ENCODE assay signal across 8 cellular contexts in the genomic region with DNA sequence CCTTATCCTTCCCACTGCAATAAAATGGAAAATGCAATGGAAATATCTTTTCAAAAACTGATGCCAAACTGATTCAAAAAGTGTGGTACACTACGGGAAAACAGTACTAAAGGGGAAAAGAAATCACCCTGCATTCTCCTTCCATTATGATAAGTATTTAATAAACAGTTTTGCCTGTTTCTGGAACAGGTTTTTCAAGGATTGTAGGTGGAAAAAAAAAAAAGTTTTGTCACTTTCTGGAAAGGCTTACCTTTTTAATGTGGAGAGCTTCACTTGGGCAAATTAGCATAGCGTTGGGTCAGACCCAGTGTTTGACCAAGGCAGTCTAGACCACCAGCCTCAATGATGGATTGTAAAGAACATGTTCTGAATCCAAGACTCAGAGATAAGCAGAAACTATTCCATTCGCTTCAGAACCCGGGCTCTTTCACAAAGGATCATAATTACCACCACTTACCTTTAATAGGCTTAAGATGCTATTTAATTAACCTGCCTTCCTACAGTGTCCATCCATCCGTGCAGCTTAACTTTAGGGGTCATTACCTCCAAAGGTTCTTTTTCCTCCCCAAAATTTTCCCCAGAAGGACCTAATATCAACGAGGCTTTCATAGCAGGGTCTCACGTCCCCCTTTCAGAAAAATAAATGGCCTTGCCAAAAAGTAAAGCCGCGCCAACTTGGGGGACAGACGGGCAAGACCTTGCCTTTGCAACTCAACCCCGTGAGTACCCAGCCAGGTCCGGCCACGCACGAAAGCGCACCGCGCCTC. TPM values are rescaled to one million over a fixed set of nuclear protein-coding genes. Genes with fewer than 3 reads are reported as not detected.
A peak's percentile ranks its signal among the peaks of the same experiment; 100 is the strongest.
DNase-seq lines count a peak whose midpoint lies in the region; ATAC-seq and TF ChIP-seq lines count a peak whose summit lies in the region.

No MANE protein-coding gene starts in this region.

- no peaks in the 10 kb centered on the region for H3K36me3 ChIP-seq in KOPT-K1 (ENCODE audit: insufficient read depth, low read length)

- peak overlapping the region; percentile 83 for H3K27ac Mint-ChIP-seq in chondrocyte (ENCODE audit: unreplicated experiment)
- H3K27ac Mint-ChIP-seq in natural killer cell treated with Interleukin-12 subunit alpha and Interleukin-12 subunit beta and Interleukin-15 and Interleukin-18, amount 100 ng/mL, for 72 hours: no peak overlapping the region

- H3K9me3 Mint-ChIP-seq in chondrocyte (ENCODE audit: low read depth): no peaks in the 10 kb centered on the region
- no peaks in the 10 kb centered on the region for H3K9me3 Mint-ChIP-seq in natural killer cell treated with Interleukin-12 subunit alpha and Interleukin-12 subunit beta and Interleukin-15 and Interleukin-18, amount 100 ng/mL, for 72 hours

- H3K27ac ChIP-seq in C4-2B (peak overlapping the region; percentile 64; the same call in 1 of the 2 replicates), KOPT-K1 (ENCODE audit: low read depth, low read length, poor library complexity, severe bottlenecking) (peak overlapping the region; percentile 59)

- H3K27me3 Mint-ChIP-seq in chondrocyte (ENCODE audit: low read depth): no peaks in the 10 kb centered on the region
- peaks cover 20 to 23% of the 10 kb centered on the region in 2 donors for H3K27me3 Mint-ChIP-seq in natural killer cell treated with Interleukin-12 subunit alpha and Interleukin-12 subunit beta and Interleukin-15 and Interleukin-18, amount 100 ng/mL, for 72 hours

- H3K4me1 Mint-ChIP-seq in chondrocyte (ENCODE audit: low read depth): peaks cover 39% of the 10 kb centered on the region
- H3K4me1 Mint-ChIP-seq in natural killer cell treated with Interleukin-12 subunit alpha and Interleukin-12 subunit beta and Interleukin-15 and Interleukin-18, amount 100 ng/mL, for 72 hours (ENCODE audit: low read depth in 2 of 2): peaks cover 11 to 13% of the 10 kb centered on the region in 2 donors

- peak overlapping the region; percentile 94 for H3K4me3 Mint-ChIP-seq in chondrocyte (ENCODE audit: unreplicated experiment)
- H3K4me3 Mint-ChIP-seq in natural killer cell treated with Interleukin-12 subunit alpha and Interleukin-12 subunit beta and Interleukin-15 and Interleukin-18, amount 100 ng/mL, for 72 hours: peak overlapping the region; percentile 77

- TF ChIP-seq CTCF in C4-2B (conservative IDR thresholded peaks at IDR 0.05) (no peak), chondrocyte (IDR thresholded peaks at IDR 0.05) (no peak)

- DNase-seq in chondrocyte (ENCODE audit: low spot score): no peak
- DNase-seq in natural killer cell treated with Interleukin-12 subunit alpha and Interleukin-12 subunit beta and Interleukin-15 and Interleukin-18, amount 100 ng/mL, for 72 hours (ENCODE audit: low spot score): no peak
- no peak for DNase-seq in AML-193 (lab: John Stamatoyannopoulos, UW)
- DNase-seq in cerebellar nuclear complex (lab: John Stamatoyannopoulos, UW): no peak

- no peak for ATAC-seq in natural killer cell treated with Interleukin-12 subunit alpha and Interleukin-12 subunit beta and Interleukin-15 and Interleukin-18, amount 100 ng/mL, for 72 hours
- no peak for ATAC-seq in GM19351 (IDR thresholded peaks at IDR 0.05; ENCODE audit: unreplicated experiment)
- ATAC-seq in GM19397 (IDR thresholded peaks at IDR 0.05; ENCODE audit: unreplicated experiment): no peak

- H3K9me3 ChIP-seq in KOPT-K1 (ENCODE audit: insufficient read depth, low read length, poor library complexity, severe bottlenecking): no peaks in the 10 kb centered on the region

- H3K36me3 Mint-ChIP-seq in chondrocyte (ENCODE audit: low read depth): no peaks in the 10 kb centered on the region
- H3K36me3 Mint-ChIP-seq in natural killer cell treated with Interleukin-12 subunit alpha and Interleukin-12 subunit beta and Interleukin-15 and Interleukin-18, amount 100 ng/mL, for 72 hours: no peaks in the 10 kb centered on the region

RNA-seq across cellular contexts. Expression of gene DCBLD2, which starts 1.0 kb away (rescaled TPM):
- total RNA-seq in chondrocyte: 51.8 to 64.1 TPM (median 63.2 TPM) in 3 replicates
- 1 to 10 TPM; 1.6 TPM for total RNA-seq in natural killer cell treated with Interleukin-12 subunit alpha and Interleukin-12 subunit beta and Interleukin-15 and Interleukin-18, amount 100 ng/mL, for 72 hours

Comparison
In these comparisons a context has a peak if more than half of its experiments do, and no peak if none do; other contexts are left out.
1. RNA of gene DCBLD2, which starts 1.0 kb away (total RNA-seq): 51.8 to 64.1 TPM in chondrocyte; 1.6 TPM in natural killer cell treated with Interleukin-12 subunit alpha and Interleukin-12 subunit beta and Interleukin-15 and Interleukin-18, amount 100 ng/mL, for 72 hours; every median in the first group is over 10 times any median in the second.